11 cellular contexts compared by ENCODE assay signal in genomic region chrX:15438332-15438731, GRCh38. TPM values are rescaled to one million over a fixed set of nuclear protein-coding genes. Genes with fewer than 3 reads are reported as not detected.
A peak's percentile ranks its signal among the peaks of the same experiment; 100 is the strongest.
DNase-seq lines count a peak whose midpoint lies in the region; ATAC-seq and TF ChIP-seq lines count a peak whose summit lies in the region.
"Had no signal": no experiment of that assay in that cellular context is flagged by ENCODE, and none has a peak within 500 bp of the region (broad histone marks: within the 10 kb centered on the region; RNA-seq: fewer than 3 reads in every experiment).

No MANE protein-coding gene starts in this region.

- H3K4me1 ChIP-seq in upper lobe of left lung: no peaks in the 10 kb centered on the region
- no peaks in the 10 kb centered on the region for H3K4me1 ChIP-seq in right cardiac atrium (ENCODE audit: control insufficient read depth, insufficient read depth, low read length)

- no peaks in the 10 kb centered on the region for H3K4me1 Mint-ChIP-seq in stimulated activated naive B cell treated with anti-CD40 and anti-IgM and Interleukin-4, amounts not matched to agents 10 μg/mL and 1 μg/mL and 100 μg/mL, for 72 hours

- intact Hi-C loops in right cardiac atrium (cut with DNase I): no loop called here

- no peaks in the 10 kb centered on the region for H3K27me3 ChIP-seq in upper lobe of left lung
- no peaks in the 10 kb centered on the region for H3K27me3 ChIP-seq in right cardiac atrium (ENCODE audit: control insufficient read depth, insufficient read depth)

- peaks cover 6 to 32% of the 10 kb centered on the region in 2 donors for H3K27me3 Mint-ChIP-seq in stimulated activated naive B cell treated with anti-CD40 and anti-IgM and Interleukin-4, amounts not matched to agents 10 μg/mL and 1 μg/mL and 100 μg/mL, for 72 hours

- no peak for TF ChIP-seq EP300 in upper lobe of left lung (IDR thresholded peaks at IDR 0.05)

- 92 to 100% methylated on average over 2 to 3 of the region's 3 CpGs for WGBS in upper lobe of left lung, 2 donors
- WGBS in right cardiac atrium: 92% methylated on average over 3 of the region's 3 CpGs

- TF ChIP-seq POLR2A in upper lobe of left lung (IDR thresholded peaks at IDR 0.05): no peak

- H3K4me3 ChIP-seq in upper lobe of left lung (no peak overlapping the region), right cardiac atrium (ENCODE audit: low read length) (no peak overlapping the region)
- H3K4me3 ChIP-seq: dorsolateral prefrontal cortex, mucosa of descending colon had no signal

- DNase-seq in stimulated activated naive B cell treated with anti-CD40 and anti-IgM and Interleukin-4, amounts not matched to agents 10 μg/mL and 1 μg/mL and 100 μg/mL, for 72 hours: no peak
- DNase-seq in upper lobe of left lung: no peak
- no peak for DNase-seq in 8988T
- no peak for DNase-seq in right cardiac atrium
- DNase-seq: dorsolateral prefrontal cortex, NCI-H2171 treated with DMSO at 0.1 percent for 48 hours had no signal

- ATAC-seq in GM18909 (IDR thresholded peaks at IDR 0.05; ENCODE audit: poor library complexity, unreplicated experiment) (peak; percentile 82), GM21723 (IDR thresholded peaks at IDR 0.05; ENCODE audit: unreplicated experiment) (peak; percentile 92), HG03432 (IDR thresholded peaks at IDR 0.05; ENCODE audit: unreplicated experiment) (peak; percentile 84), upper lobe of left lung (ENCODE audit: low FRiP score in 2 of 2) (no peak), right cardiac atrium (no peak)
- peak; percentile 67 to 83 for ATAC-seq in stimulated activated naive B cell treated with anti-CD40 and anti-IgM and Interleukin-4, amounts not matched to agents 10 μg/mL and 1 μg/mL and 100 μg/mL, for 72 hours (replicated peaks)
- ATAC-seq: mucosa of descending colon had no signal

- no peak overlapping the region for H3K27ac Mint-ChIP-seq in stimulated activated naive B cell treated with anti-CD40 and anti-IgM and Interleukin-4, amounts not matched to agents 10 μg/mL and 1 μg/mL and 100 μg/mL, for 72 hours

- H3K36me3 ChIP-seq in upper lobe of left lung: no peaks in the 10 kb centered on the region

- no peaks in the 10 kb centered on the region for H3K36me3 Mint-ChIP-seq in stimulated activated naive B cell treated with anti-CD40 and anti-IgM and Interleukin-4, amounts not matched to agents 10 μg/mL and 1 μg/mL and 100 μg/mL, for 72 hours

- no peak overlapping the region for H3K27ac ChIP-seq in upper lobe of left lung
- no peak overlapping the region for H3K27ac ChIP-seq in right cardiac atrium (ENCODE audit: low read length)
- H3K27ac ChIP-seq: dorsolateral prefrontal cortex had no signal

- no peak overlapping the region for H3K4me3 Mint-ChIP-seq in stimulated activated naive B cell treated with anti-CD40 and anti-IgM and Interleukin-4, amounts not matched to agents 10 μg/mL and 1 μg/mL and 100 μg/mL, for 72 hours

- peaks cover 0 to 6% of the 10 kb centered on the region in 2 donors for H3K9me3 Mint-ChIP-seq in stimulated activated naive B cell treated with anti-CD40 and anti-IgM and Interleukin-4, amounts not matched to agents 10 μg/mL and 1 μg/mL and 100 μg/mL, for 72 hours

- H3K9me3 ChIP-seq in upper lobe of left lung (no peaks in the 10 kb centered on the region), right cardiac atrium (ENCODE audit: control insufficient read depth, low read length) (no peaks in the 10 kb centered on the region)
- H3K9me3 ChIP-seq: mucosa of descending colon had no signal

- TF ChIP-seq CTCF in upper lobe of left lung (IDR thresholded peaks at IDR 0.05): no peak

RNA-seq across cellular contexts. Expression of gene VEGFD, which starts 54.1 kb away (rescaled TPM):
- 10 to 100 TPM in 4 of 6 donors, 1 to 10 TPM in 2; 5.3 to 42.3 (median 18.5) TPM for total RNA-seq in upper lobe of left lung
- total RNA-seq in right cardiac atrium: 1 to 10 TPM in 2 of 4 donors, under 1 TPM in 2; 0.93 to 1.9 (median 1.0) TPM
- 1.6 TPM for polyA plus RNA-seq in right cardiac atrium
- total RNA-seq: fibroblast of villous mesenchyme had no signal

RNA-seq across cellular contexts. Expression of gene PIR, which starts 54.8 kb away (rescaled TPM):
- total RNA-seq in upper lobe of left lung (10 to 100 TPM; 11.7 to 20.6 (median 18.5) TPM), right cardiac atrium (10 to 100 TPM; 13.4 to 18.7 (median 14.7) TPM)
- 15.9 TPM for polyA plus RNA-seq in right cardiac atrium

Comparison
In these comparisons a context has a peak if more than half of its experiments do, and no peak if none do; other contexts are left out.
1. ATAC-seq: peak in GM18909 (single experiment), GM21723 (single experiment), HG03432 (single experiment) and stimulated activated naive B cell treated with anti-CD40 and anti-IgM and Interleukin-4, amounts not matched to agents 10 μg/mL and 1 μg/mL and 100 μg/mL, for 72 hours (2 of 2); none in upper lobe of left lung (0 of 2) and right cardiac atrium (0 of 2).